In the genomic region with DNA sequence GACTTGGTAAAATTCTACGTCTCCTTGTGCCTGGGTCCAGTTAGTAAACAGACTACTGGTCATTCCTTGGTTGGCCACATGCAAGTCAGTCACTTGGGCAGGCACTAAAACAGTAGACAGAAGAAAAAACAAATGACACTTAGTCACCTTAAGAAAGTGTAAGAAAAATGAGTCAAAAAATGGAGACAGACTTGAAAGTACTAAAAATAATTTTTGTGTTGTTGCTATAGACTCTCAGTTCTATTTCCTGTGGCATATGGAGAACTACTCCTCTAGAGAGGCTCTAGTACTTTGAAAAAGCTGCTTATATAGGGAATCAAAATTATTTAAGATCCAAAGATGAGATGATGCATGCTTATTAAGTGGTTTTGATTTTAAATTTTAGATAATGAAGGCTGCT, we compare ENCODE assay signal across 29 cellular contexts. TPM values are rescaled to one million over a fixed set of nuclear protein-coding genes. Genes with fewer than 3 reads are reported as not detected.
DNase-seq lines count a peak whose midpoint lies in the region; ATAC-seq and TF ChIP-seq lines count a peak whose summit lies in the region.
"Had no signal": no experiment of that assay in that cellular context is flagged by ENCODE, and none has a peak within 500 bp of the region (broad histone marks: within the 10 kb centered on the region; RNA-seq: fewer than 3 reads in every experiment).

No MANE protein-coding gene starts in this region.

- no peak overlapping the region for H3K4me3 ChIP-seq in GM12865 (ENCODE audit: low read depth, low read length)
- H3K4me3 ChIP-seq: adrenal gland, stomach, tibial nerve had no signal

- DNase-seq in GM12865 (ENCODE audit: low read depth): peak; percentile 3
- DNase-seq in RPMI7951 (ENCODE audit: low read depth): peak; percentile 9
- DNase-seq in DMS114 treated with DMSO at 0.1 percent for 48 hours (lab: John Stamatoyannopoulos, UW; ENCODE audit: unreplicated experiment): no peak
- DNase-seq in occipital lobe (lab: John Stamatoyannopoulos, UW): no peak
- DNase-seq: 8988T; activated CD4-positive, alpha-beta T cell treated with anti-CD3 and anti-CD28 coated beads for 4 hours; activated naive CD4-positive, alpha-beta T cell treated with Interleukin-2 at 50 U/mL for 16 hours; activated T-cell treated with anti-CD3 and anti-CD28 coated beads, Interleukin-2, amount 50 U/mL, for 72 hours; adrenal gland; AML-193; brain microvascular endothelial cell; CD4-positive, alpha-beta memory T cell; DMS 273 treated with DMSO at 0.1 percent for 48 hours; effector CD8-positive, alpha-beta T cell; IMR-90; mesenchymal stem cell; NCI-H1105 treated with DMSO at 0.1 percent for 48 hours; NCI-H2029 treated with DMSO at 0.1 percent for 48 hours; NCI-H226; RPMI8226; stimulated activated CD8-positive, alpha-beta memory T cell treated with anti-CD3 and anti-CD28 coated beads, Interleukin-4, amount 100 ng/mL, for 48 hours; stomach had no signal

- TF ChIP-seq CTCF in GM12865 (IDR thresholded peaks at IDR 0.05; ENCODE audit: insufficient read depth, low read depth, low read length, missing control alignments): no peak

- ATAC-seq in GM21360 (IDR thresholded peaks at IDR 0.05; ENCODE audit: unreplicated experiment) (peak; percentile 74), HG02973 (IDR thresholded peaks at IDR 0.05; ENCODE audit: unreplicated experiment) (peak; percentile 45), HG02852 (IDR thresholded peaks at IDR 0.05; ENCODE audit: unreplicated experiment) (no peak), GM19328 (IDR thresholded peaks at IDR 0.05; ENCODE audit: unreplicated experiment) (no peak)
- ATAC-seq: activated T-cell treated with anti-CD3 and anti-CD28 coated beads, Interleukin-2, amount 50 U/mL, for 72 hours; left lobe of liver had no signal

RNA-seq across cellular contexts. Expression of a gene that starts 56.0 kb away (rescaled TPM):
- total RNA-seq in RPMI7951 (2014; rRNA removed; shearing (Covaris generic)): 3.8 and 4.5 TPM in 2 replicates
- total RNA-seq in occipital lobe: 8.7 TPM
- total RNA-seq: activated T-cell treated with anti-CD3 and anti-CD28 coated beads, Interleukin-2, amount 50 U/mL, for 72 hours; CD4-positive, alpha-beta memory T cell; T-helper 1 cell treated with Interleukin-12 subunit alpha and Interleukin-12 subunit beta and Interleukin-4 antibody, amounts not matched to agents 30 ng/mL and 1 ng/mL, for 36 hours had no signal

Comparison
In these comparisons a context has a peak if more than half of its experiments do, and no peak if none do; other contexts are left out.
1. DNase-seq: peak in GM12865 (single experiment) and RPMI7951 (single experiment); none in DMS114 treated with DMSO at 0.1 percent for 48 hours (single experiment) and occipital lobe (single experiment).
2. ATAC-seq: peak in GM21360 (single experiment) and HG02973 (single experiment); none in HG02852 (single experiment) and GM19328 (single experiment).